Comparison of ENCODE assay signal across 20 cellular contexts in the genomic region with DNA sequence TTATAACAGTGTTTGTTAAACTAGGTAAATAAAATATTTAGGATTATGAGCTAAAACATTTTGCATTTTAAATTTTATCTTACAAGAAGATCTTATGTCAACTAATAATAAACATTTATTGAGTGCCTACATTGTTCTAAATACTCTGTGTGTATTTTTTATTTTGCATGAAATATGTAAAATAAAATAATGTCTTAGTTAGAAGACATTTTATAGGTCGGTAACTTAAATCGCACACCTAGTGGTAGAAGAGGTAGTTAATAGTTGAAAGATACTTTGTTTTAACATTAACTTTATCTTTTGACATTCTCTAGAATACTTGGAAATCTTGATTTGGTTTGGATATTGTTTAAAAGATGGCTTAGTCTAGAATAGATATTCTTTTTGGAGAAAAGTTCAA.
DNase-seq lines count a peak whose midpoint lies in the region; ATAC-seq, FAIRE-seq and TF ChIP-seq lines count a peak whose summit lies in the region.
"Had no signal": no experiment of that assay in that cellular context is flagged by ENCODE, and none has a peak within 500 bp of the region (broad histone marks: within the 10 kb centered on the region; RNA-seq: fewer than 3 reads in every experiment).

No MANE protein-coding gene starts in this region.

- no TSS peak for BruUV-seq in PC-3 (replicated peaks; lab: Mats Ljungman, UMichigan)

- H3K27ac ChIP-seq in KMS-11 (no peak overlapping the region), PC-3 (ENCODE audit: low read length) (no peak overlapping the region), osteoblast (ENCODE audit: low read depth, low read length) (no peak overlapping the region)
- H3K27ac ChIP-seq: RWPE1 had no signal

- no peaks in the 10 kb centered on the region for H3K9me3 ChIP-seq in PC-3 (ENCODE audit: low read length)
- no peaks in the 10 kb centered on the region for H3K9me3 ChIP-seq in osteoblast (ENCODE audit: low read depth, low read length)
- H3K9me3 ChIP-seq: HAP-1 had no signal

- peak; percentile 81 for FAIRE-seq in islet of Langerhans (lab: Jason Lieb, UNC)

- H3K4me2 ChIP-seq in KMS-11 = peak overlapping the region; percentile 67
- no peak overlapping the region for H3K4me2 ChIP-seq in PC-3 (ENCODE audit: low read length)
- no peak overlapping the region for H3K4me2 ChIP-seq in osteoblast (ENCODE audit: insufficient read depth, low read length)

- no peaks in the 10 kb centered on the region for H4K20me1 ChIP-seq in KMS-11 (ENCODE audit: insufficient read depth)
- H4K20me1 ChIP-seq in PC-3 (ENCODE audit: low read length) = 0 out of 2 replicates have a peak, but pooled peaks cover 6% of the 10 kb centered on the region
- peaks cover 2% of the 10 kb centered on the region for H4K20me1 ChIP-seq in osteoblast (ENCODE audit: insufficient read depth, low read length)

- no peak overlapping the region for H2AFZ ChIP-seq in KMS-11 (ENCODE audit: low read depth)
- H2AFZ ChIP-seq in PC-3 (ENCODE audit: low read length) = no peak overlapping the region
- no peak overlapping the region for H2AFZ ChIP-seq in osteoblast (ENCODE audit: low read length)

- no peak overlapping the region for H3K4me3 ChIP-seq in KMS-11 (IDR thresholded peaks at IDR 0.05; ENCODE audit: insufficient read depth, low read depth, low read length)
- H3K4me3 ChIP-seq in PC-3 (ENCODE audit: low read length) = no peak overlapping the region
- no peak overlapping the region for H3K4me3 ChIP-seq in osteoblast (ENCODE audit: insufficient read depth, low read length)
- H3K4me3 ChIP-seq: HAP-1 had no signal

- intact Hi-C loops in PC-3 (cut with micrococcal nuclease) = no loop called here

- H3K36me3 ChIP-seq in KMS-11 (ENCODE audit: insufficient read depth) (no peaks in the 10 kb centered on the region), PC-3 (ENCODE audit: low read depth, low read length) (no peaks in the 10 kb centered on the region), osteoblast (ENCODE audit: insufficient read depth, low read length) (peaks cover 10% of the 10 kb centered on the region)
- H3K36me3 ChIP-seq: HAP-1 had no signal

- no peak for TF ChIP-seq CTCF in KMS-11 (conservative IDR thresholded peaks at IDR 0.05; ENCODE audit: low read depth, low read length)
- TF ChIP-seq CTCF in PC-3 (conservative IDR thresholded peaks at IDR 0.05; ENCODE audit: low read depth, low read length) = no peak; the same call in 1 of the 2 replicates
- TF ChIP-seq CTCF in osteoblast (IDR thresholded peaks at IDR 0.05; ENCODE audit: extremely low read depth, low read depth, low read length) = no peak

- no peaks in the 10 kb centered on the region for H3K27me3 ChIP-seq in KMS-11 (ENCODE audit: insufficient read depth, low read depth)
- H3K27me3 ChIP-seq in PC-3 (ENCODE audit: low read length) = no peaks in the 10 kb centered on the region
- no peaks in the 10 kb centered on the region for H3K27me3 ChIP-seq in osteoblast (ENCODE audit: insufficient read depth, low read length)

- peaks cover 29% of the 10 kb centered on the region for H3K4me1 ChIP-seq in KMS-11 (ENCODE audit: low read depth, poor library complexity, severe bottlenecking)
- no peaks in the 10 kb centered on the region for H3K4me1 ChIP-seq in PC-3 (ENCODE audit: insufficient read depth, low read length)
- H3K4me1 ChIP-seq in osteoblast (ENCODE audit: insufficient read depth, low read length) = no peaks in the 10 kb centered on the region
- H3K4me1 ChIP-seq: HAP-1 had no signal

- ATAC-seq in PC-3 = peak; percentile 57
- no peak for ATAC-seq in HG03175 (IDR thresholded peaks at IDR 0.05; ENCODE audit: unreplicated experiment)

- H3F3A ChIP-seq in PC-3 (ENCODE audit: low read length, unreplicated experiment) = no peaks in the 10 kb centered on the region

- POLR2A ChIA-PET in PC-3 (lab: Charles Lee; ENCODE audit: unreplicated experiment) = interaction anchor here (0.7 kb wide), 1 partner anchor 9 kb away, joined by 3 read pairs; no protein-coding TSS in a partner anchor

- H3K79me2 ChIP-seq in KMS-11 (ENCODE audit: insufficient read depth, low read depth) (no peaks in the 10 kb centered on the region), PC-3 (ENCODE audit: low read length) (0 out of 2 replicates have a peak, but pooled peaks cover 3% of the 10 kb centered on the region), osteoblast (ENCODE audit: insufficient read depth, low read length) (peaks cover 31% of the 10 kb centered on the region)

- CTCF ChIA-PET in PC-3 (lab: Charles Lee) = no interaction called here

- H3K9me2 ChIP-seq in PC-3 (replicated peaks; ENCODE audit: low read length) = no peaks in the 10 kb centered on the region

- H3K9ac ChIP-seq in KMS-11 = no peak overlapping the region
- no peak overlapping the region for H3K9ac ChIP-seq in PC-3 (ENCODE audit: low read length)

- DNase-seq in PC-3 (no peak), NCI-H1417 treated with DMSO at 0.1 percent for 48 hours (lab: John Stamatoyannopoulos, UW) (no peak), DMS 273 treated with DMSO at 0.1 percent for 48 hours (lab: John Stamatoyannopoulos, UW) (no peak), osteoblast (ENCODE audit: insufficient read length, low spot score, missing footprints) (no peak)
- DNase-seq: DMS79 treated with DMSO at 0.1 percent for 48 hours, GOT3, HFFc6, IMR-90, KG1, NCI-H1092 treated with DMSO at 0.1 percent for 48 hours, NCI-H1436 treated with DMSO at 0.1 percent for 48 hours, NCI-H187 treated with DMSO at 0.1 percent for 48 hours, NCI-H524, NCI-H748 treated with DMSO at 0.1 percent for 48 hours, SHP77 had no signal
